9 cellular contexts compared by ENCODE assay signal in the genomic region with DNA sequence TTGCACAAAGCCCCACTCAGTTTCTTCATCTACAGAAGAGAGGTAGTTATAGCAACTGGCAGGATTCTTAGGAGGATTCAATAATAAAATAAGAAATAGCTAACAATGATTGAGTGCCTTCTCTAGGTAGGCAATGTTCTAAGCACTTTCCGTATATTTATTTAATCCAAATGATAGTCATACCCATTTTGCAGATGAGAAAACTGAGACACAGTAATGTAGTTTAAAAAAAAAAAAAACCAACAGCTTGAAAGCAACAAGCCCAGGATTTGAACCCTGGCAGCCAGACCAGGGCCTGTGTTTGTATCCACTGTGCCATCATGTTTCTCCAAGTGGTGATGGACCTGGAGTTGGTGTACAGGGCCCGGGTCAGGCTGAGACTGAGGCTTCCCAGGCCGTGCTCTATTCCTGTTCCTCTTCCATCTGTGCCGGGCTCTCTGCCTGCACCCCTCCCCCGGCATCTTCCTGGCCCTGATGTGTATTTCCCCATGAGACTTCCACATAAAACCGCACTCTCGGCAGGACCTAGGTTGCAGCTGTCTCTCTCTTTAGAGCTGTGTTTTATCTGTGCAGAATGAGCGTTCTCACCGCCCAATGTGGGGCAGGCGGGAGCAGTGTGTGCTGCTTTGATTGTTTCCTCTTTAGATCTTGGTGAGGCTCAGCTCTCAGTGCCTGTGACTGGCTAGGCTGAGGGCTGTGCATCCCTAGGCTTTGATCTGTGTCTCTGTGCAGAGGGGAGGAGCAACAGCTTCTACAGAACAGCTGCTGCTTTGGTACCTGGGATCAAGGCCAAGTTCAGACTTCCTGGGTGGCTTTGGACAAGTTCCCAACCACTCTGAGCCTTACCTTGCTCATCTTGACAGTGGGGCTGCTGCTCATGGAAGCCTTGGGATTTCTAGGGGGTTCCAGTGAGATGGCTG. TPM values are rescaled to one million over a fixed set of nuclear protein-coding genes. Genes with fewer than 3 reads are reported as not detected.
DNase-seq lines count a peak whose midpoint lies in the region; ATAC-seq, FAIRE-seq and TF ChIP-seq lines count a peak whose summit lies in the region.
"Had no signal": no experiment of that assay in that cellular context is flagged by ENCODE, and none has a peak within 500 bp of the region (broad histone marks: within the 10 kb centered on the region; RNA-seq: fewer than 3 reads in every experiment).

No MANE protein-coding gene starts in this region.

- intact Hi-C loops in left ventricle myocardium inferior (cut with micrococcal nuclease): no loop called here

- no peak for TF ChIP-seq CTCF in left ventricle myocardium inferior (IDR thresholded peaks at IDR 0.05; ENCODE audit: borderline replicate concordance)

- DNase-seq in GM04504 (ENCODE audit: low read depth): peak; percentile 59
- DNase-seq in KBM-7: peak; percentile 42
- DNase-seq in activated CD4-positive, alpha-beta memory T cell treated with anti-CD3 and anti-CD28 coated beads, Interleukin-2, amount 10 ng/mL, durations not matched to agents 7 days and 5 days: peak; percentile 26
- DNase-seq in left ventricle myocardium inferior: peak; percentile 63
- no peak for DNase-seq in RCC 7860 (ENCODE audit: low spot score)
- DNase-seq in NCI-H510A treated with DMSO at 0.1 percent for 48 hours (lab: John Stamatoyannopoulos, UW): no peak
- DNase-seq in immature natural killer cell: no peak

- no peaks in the 10 kb centered on the region for H3K36me3 ChIP-seq in left ventricle myocardium inferior

- H3K27me3 Mint-ChIP-seq in activated CD4-positive, alpha-beta memory T cell treated with anti-CD3 and anti-CD28 coated beads, Interleukin-2, amount 10 ng/mL, durations not matched to agents 7 days and 5 days: peaks cover 24% of the 10 kb centered on the region
- H3K27me3 Mint-ChIP-seq in immature natural killer cell (ENCODE audit: low read depth in 3 of 3): peaks cover 10 to 11% (median 11%) of the 10 kb centered on the region in 3 donors

- H3K4me1 ChIP-seq in left ventricle myocardium inferior: peaks cover 16% of the 10 kb centered on the region

- no peaks in the 10 kb centered on the region for H3K9me3 ChIP-seq in left ventricle myocardium inferior (replicated peaks)

- H3K4me1 Mint-ChIP-seq in activated CD4-positive, alpha-beta memory T cell treated with anti-CD3 and anti-CD28 coated beads, Interleukin-2, amount 10 ng/mL, durations not matched to agents 7 days and 5 days: peaks cover 24% of the 10 kb centered on the region
- H3K4me1 Mint-ChIP-seq in immature natural killer cell: peaks cover 30 to 33% of the 10 kb centered on the region in 2 donors

- no peak overlapping the region for H3K4me3 Mint-ChIP-seq in activated CD4-positive, alpha-beta memory T cell treated with anti-CD3 and anti-CD28 coated beads, Interleukin-2, amount 10 ng/mL, durations not matched to agents 7 days and 5 days
- peak overlapping the region in 2 of 5 donors; percentile 10 to 40 for H3K4me3 Mint-ChIP-seq in immature natural killer cell

- H3K36me3 Mint-ChIP-seq in activated CD4-positive, alpha-beta memory T cell treated with anti-CD3 and anti-CD28 coated beads, Interleukin-2, amount 10 ng/mL, durations not matched to agents 7 days and 5 days (ENCODE audit: low read depth): no peaks in the 10 kb centered on the region
- no peaks in the 10 kb centered on the region for H3K36me3 Mint-ChIP-seq in immature natural killer cell

- no peaks in the 10 kb centered on the region for H3K9me3 Mint-ChIP-seq in activated CD4-positive, alpha-beta memory T cell treated with anti-CD3 and anti-CD28 coated beads, Interleukin-2, amount 10 ng/mL, durations not matched to agents 7 days and 5 days
- no peaks in the 10 kb centered on the region for H3K9me3 Mint-ChIP-seq in immature natural killer cell

- no peaks in the 10 kb centered on the region for H3K27me3 ChIP-seq in left ventricle myocardium inferior (ENCODE audit: low read depth)

- in situ Hi-C loops in KBM-7 (cut with MboI; ENCODE audit: low pct_unique_long_range_greater_than_20kb, low sequenced_read_pairs): no loop called here

- POLR2A ChIA-PET in activated CD4-positive, alpha-beta memory T cell treated with anti-CD3 and anti-CD28 coated beads, Interleukin-2, amount 10 ng/mL, durations not matched to agents 7 days and 5 days (lab: Charles Lee): interaction anchor here (1.6 kb wide), 1 partner anchor 22 kb away, joined by 9 read pairs; no protein-coding TSS in a partner anchor

- CTCF ChIA-PET in activated CD4-positive, alpha-beta memory T cell treated with anti-CD3 and anti-CD28 coated beads, Interleukin-2, amount 10 ng/mL, durations not matched to agents 7 days and 5 days (lab: Charles Lee): interaction anchor here (1.4 kb wide), 1 partner anchor 15 kb away, joined by 3 read pairs; no protein-coding TSS in a partner anchor

- ATAC-seq in HG02973 (IDR thresholded peaks at IDR 0.05; ENCODE audit: unreplicated experiment): no peak

- H3K4me3 ChIP-seq in left ventricle myocardium inferior: no peak overlapping the region

- H3K27ac Mint-ChIP-seq in activated CD4-positive, alpha-beta memory T cell treated with anti-CD3 and anti-CD28 coated beads, Interleukin-2, amount 10 ng/mL, durations not matched to agents 7 days and 5 days: no peak overlapping the region
- no peak overlapping the region for H3K27ac Mint-ChIP-seq in immature natural killer cell

- FAIRE-seq in RCC 7860 (lab: Jason Lieb, UNC): no peak
- FAIRE-seq: bronchial epithelial cell had no signal

- H3K27ac ChIP-seq in left ventricle myocardium inferior (replicated peaks): no peak overlapping the region

RNA-seq across cellular contexts. Expression of a gene that starts 49.5 kb away (rescaled TPM):
- total RNA-seq in activated CD4-positive, alpha-beta memory T cell treated with anti-CD3 and anti-CD28 coated beads, Interleukin-2, amount 10 ng/mL, durations not matched to agents 7 days and 5 days: 1 to 10 TPM; 4.4 to 4.6 TPM
- 0.30 TPM for total RNA-seq in left ventricle myocardium inferior
- 1 to 10 TPM; 2.4 to 5.0 (median 2.9) TPM for polyA plus RNA-seq in immature natural killer cell
- total RNA-seq: bronchial epithelial cell had no signal

Comparison
In these comparisons a context has a peak if more than half of its experiments do, and no peak if none do; other contexts are left out.
1. DNase-seq: peak in GM04504 (single experiment), KBM-7 (single experiment), activated CD4-positive, alpha-beta memory T cell treated with anti-CD3 and anti-CD28 coated beads, Interleukin-2, amount 10 ng/mL, durations not matched to agents 7 days and 5 days (single experiment) and left ventricle myocardium inferior (single experiment); none in RCC 7860 (single experiment), NCI-H510A treated with DMSO at 0.1 percent for 48 hours (single experiment) and immature natural killer cell (0 of 3).